In the genomic region with DNA sequence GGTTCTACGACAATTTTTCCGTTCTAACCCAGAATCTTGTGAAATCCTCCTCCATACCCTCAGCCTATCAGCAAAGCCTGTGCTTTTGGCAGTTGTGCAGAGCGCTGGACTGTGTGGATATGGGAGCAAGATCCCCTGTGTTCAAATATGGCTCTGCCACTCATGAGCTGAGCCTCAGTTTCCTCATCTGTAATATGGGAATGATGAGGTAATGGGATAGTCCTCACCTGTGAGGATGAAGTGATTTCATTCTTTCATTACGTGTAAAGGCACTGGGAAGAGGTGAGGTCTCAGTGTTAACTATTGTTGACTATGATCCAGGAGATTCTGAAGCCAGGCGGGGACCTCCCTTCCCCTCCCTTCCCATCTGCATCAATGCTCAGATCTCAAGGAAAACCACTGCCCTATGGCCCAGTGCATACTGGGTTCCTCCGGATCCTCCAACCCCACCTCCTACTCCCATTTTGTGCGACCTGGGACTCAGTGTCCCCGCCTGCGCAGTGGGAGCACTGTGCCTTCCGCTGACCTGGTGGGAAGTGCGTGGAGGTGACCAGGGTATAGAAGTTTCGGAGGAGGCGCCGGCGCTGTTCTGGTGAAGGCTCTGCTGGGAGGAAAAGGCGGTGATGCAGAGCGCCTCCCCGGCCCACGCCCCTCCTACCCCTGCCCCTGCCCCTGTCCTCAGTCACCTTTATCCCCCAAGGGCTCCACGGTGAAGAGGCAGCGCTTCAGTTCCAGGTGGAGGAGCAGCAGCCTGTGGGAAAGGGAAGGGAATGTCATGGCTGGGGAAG, we compare ENCODE assay signal across 10 cellular contexts. TPM values are rescaled to one million over a fixed set of nuclear protein-coding genes. Genes with fewer than 3 reads are reported as not detected.
DNase-seq lines count a peak whose midpoint lies in the region; ATAC-seq and TF ChIP-seq lines count a peak whose summit lies in the region.
"Had no signal": no experiment of that assay in that cellular context is flagged by ENCODE, and none has a peak within 500 bp of the region (broad histone marks: within the 10 kb centered on the region; RNA-seq: fewer than 3 reads in every experiment).

No MANE protein-coding gene starts in this region.

- TF ChIP-seq CTCF in OCI-LY7 (conservative IDR thresholded peaks at IDR 0.05; ENCODE audit: low read length) (no peak), epithelial cell of proximal tubule (conservative IDR thresholded peaks at IDR 0.05; ENCODE audit: low read depth, low read length) (no peak), prostate gland (IDR thresholded peaks at IDR 0.05) (no peak)

- peaks cover 2 to 27% (median 5%) of the 10 kb centered on the region in 3 donors for H3K36me3 Mint-ChIP-seq in CD8-positive, alpha-beta memory T cell

- intact Hi-C loops in OCI-LY7 (cut with micrococcal nuclease; ENCODE audit: unreplicated experiment) (no loop called here), prostate gland (cut with DNase I) (loop anchor here (2.0 kb wide), 1 partner anchor 41 kb away; a partner anchor contains a TSS)

- H3K4me1 ChIP-seq in CD8-positive, alpha-beta memory T cell (ENCODE audit: insufficient read depth, low read length) = peaks cover 18% of the 10 kb centered on the region
- H3K4me1 ChIP-seq in OCI-LY7 (ENCODE audit: insufficient read depth, low read length, poor library complexity, severe bottlenecking) (peaks cover 29% of the 10 kb centered on the region), prostate gland (replicated peaks) (peaks cover 6% of the 10 kb centered on the region)

- no peak overlapping the region for H3K4me3 ChIP-seq in CD8-positive, alpha-beta memory T cell (ENCODE audit: low read length)
- H3K4me3 ChIP-seq in OCI-LY7 (ENCODE audit: low read depth, low read length, poor library complexity, severe bottlenecking) = peak overlapping the region; percentile 61
- H3K4me3 ChIP-seq in epithelial cell of proximal tubule (ENCODE audit: low read depth, low read length) = peak overlapping the region; percentile 70
- H3K4me3 ChIP-seq in prostate gland = peak overlapping the region in 1 of 2 donors; percentile 48

- H3K4me1 Mint-ChIP-seq in CD8-positive, alpha-beta memory T cell = peaks cover 20 to 31% (median 22%) of the 10 kb centered on the region in 3 donors

- WGBS in prostate gland = 79% methylated on average over 21 of the region's 21 CpGs

- no peaks in the 10 kb centered on the region for H3K27me3 ChIP-seq in CD8-positive, alpha-beta memory T cell (ENCODE audit: insufficient read depth, low read length, poor library complexity, severe bottlenecking)
- H3K27me3 ChIP-seq in prostate gland (replicated peaks; ENCODE audit: insufficient read depth) = no peaks in the 10 kb centered on the region

- TF ChIP-seq POLR2A in prostate gland (IDR thresholded peaks at IDR 0.05) = no peak

- DNase-seq in CD8-positive, alpha-beta memory T cell = no peak
- no peak for DNase-seq in OCI-LY7 (ENCODE audit: low spot score)
- no peak for DNase-seq in epithelial cell of proximal tubule (ENCODE audit: low read depth)
- no peak for DNase-seq in prostate gland (ENCODE audit: low spot score)
- no peak for DNase-seq in glomerular visceral epithelial cell (ENCODE audit: extremely low spot score)
- DNase-seq in NCI-H774 (lab: John Stamatoyannopoulos, UW) = no peak
- DNase-seq: NCI-H524 had no signal

- no peaks in the 10 kb centered on the region for H3K79me2 ChIP-seq in OCI-LY7 (ENCODE audit: insufficient read depth, low read depth, low read length)

- peak overlapping the region; percentile 7 to 93 (median 64) for H3K27ac Mint-ChIP-seq in CD8-positive, alpha-beta memory T cell

- no peaks in the 10 kb centered on the region for H3K9me3 Mint-ChIP-seq in CD8-positive, alpha-beta memory T cell
- H3K9me3 Mint-ChIP-seq: activated naive CD4-positive, alpha-beta T cell treated with anti-CD3 and anti-CD28 coated beads, Interleukin-2, amount 50 U/mL, for 72 hours had no signal

- H3K36me3 ChIP-seq in CD8-positive, alpha-beta memory T cell (ENCODE audit: insufficient read depth, low read length) = peaks cover 5% of the 10 kb centered on the region
- peaks cover 43% of the 10 kb centered on the region for H3K36me3 ChIP-seq in OCI-LY7 (ENCODE audit: insufficient read depth, low read length)
- H3K36me3 ChIP-seq in prostate gland = no peaks in the 10 kb centered on the region

- CTCF ChIA-PET in CD8-positive, alpha-beta memory T cell (lab: Charles Lee) = interaction anchor here (1.3 kb wide), 1 partner anchor 10 kb away, joined by 3 read pairs; a partner anchor contains a TSS
- CTCF ChIA-PET in OCI-LY7 (lab: Charles Lee; ENCODE audit: unreplicated experiment) = no interaction called here

- peak overlapping the region; percentile 51 for H3K27ac ChIP-seq in CD8-positive, alpha-beta memory T cell (ENCODE audit: low read depth, low read length)
- H3K27ac ChIP-seq in OCI-LY7 (ENCODE audit: low read depth, low read length, poor library complexity, severe bottlenecking) = no peak overlapping the region
- peak overlapping the region; percentile 80 to 81 for H3K27ac ChIP-seq in prostate gland

- POLR2A ChIA-PET in CD8-positive, alpha-beta memory T cell (lab: Charles Lee) = interaction anchor here (0.6 kb wide), 1 partner anchor 40 kb away, joined by 3 read pairs; no protein-coding TSS in a partner anchor
- POLR2A ChIA-PET in OCI-LY7 (lab: Charles Lee) = no interaction called here

- H3K9me3 ChIP-seq in CD8-positive, alpha-beta memory T cell (ENCODE audit: low read length) = no peaks in the 10 kb centered on the region
- H3K9me3 ChIP-seq in OCI-LY7 (ENCODE audit: low read length) (no peaks in the 10 kb centered on the region), prostate gland (no peaks in the 10 kb centered on the region)

- no peak overlapping the region for H2AFZ ChIP-seq in OCI-LY7 (ENCODE audit: low read length)

- BruUV-seq in OCI-LY7 (replicated peaks; lab: Mats Ljungman, UMichigan) = no TSS peak

- no peaks in the 10 kb centered on the region for H3K9me2 ChIP-seq in OCI-LY7 (ENCODE audit: insufficient read depth, low read length)

- H3K4me2 ChIP-seq in OCI-LY7 (ENCODE audit: low read length) = peak overlapping the region; percentile 66; the same call in 1 of the 2 replicates

- H4K20me1 ChIP-seq in OCI-LY7 (ENCODE audit: insufficient read depth, low read length) = no peaks in the 10 kb centered on the region

- ATAC-seq in HG03159 (IDR thresholded peaks at IDR 0.05; ENCODE audit: unreplicated experiment) (no peak), HG03280 (IDR thresholded peaks at IDR 0.05; ENCODE audit: unreplicated experiment) (no peak)

- H3K4me3 Mint-ChIP-seq in CD8-positive, alpha-beta memory T cell = peak overlapping the region in 5 of 7 donors; percentile 42 to 90 (median 68)

- no peaks in the 10 kb centered on the region for H3K27me3 Mint-ChIP-seq in CD8-positive, alpha-beta memory T cell

RNA-seq across cellular contexts. Expression of a gene that starts 5.0 kb away (rescaled TPM):
- total RNA-seq in CD8-positive, alpha-beta memory T cell = 10 to 100 TPM; 26.1 to 30.1 TPM
- polyA plus RNA-seq in CD8-positive, alpha-beta memory T cell = 4.5 TPM
- 33.6 and 35.1 TPM in 2 replicates for total RNA-seq in OCI-LY7 (2014; rRNA removed; shearing (Covaris generic))
- 28.1 and 34.6 TPM in 2 replicates for total RNA-seq in OCI-LY7 (2022)
- 8.3 and 15.0 TPM in 2 replicates for total RNA-seq in epithelial cell of proximal tubule
- 10 to 100 TPM; 39.2 to 45.4 TPM for total RNA-seq in prostate gland

RNA-seq across cellular contexts. Expression of a gene that starts 10.0 kb away (rescaled TPM):
- 10 to 100 TPM; 42.3 to 47.2 TPM for total RNA-seq in CD8-positive, alpha-beta memory T cell
- 23.7 TPM for polyA plus RNA-seq in CD8-positive, alpha-beta memory T cell
- total RNA-seq in OCI-LY7 (2014; rRNA removed; shearing (Covaris generic)) = 73.5 and 85.1 TPM in 2 replicates
- total RNA-seq in OCI-LY7 (2022) (111 and 146 TPM in 2 replicates), epithelial cell of proximal tubule (30.4 and 34.8 TPM in 2 replicates), prostate gland (100 to 1,000 TPM in 1 of 2 donors, 10 to 100 TPM in 1; 38.4 to 173 TPM)

RNA-seq across cellular contexts. Expression of a gene that starts 41.3 kb away (rescaled TPM):
- total RNA-seq in CD8-positive, alpha-beta memory T cell = 10 to 100 TPM; 82.5 to 87.7 TPM
- 10.1 TPM for polyA plus RNA-seq in CD8-positive, alpha-beta memory T cell
- 29.7 and 47.4 TPM in 2 replicates for total RNA-seq in OCI-LY7 (2014; rRNA removed; shearing (Covaris generic))
- total RNA-seq in OCI-LY7 (2022) (46.9 and 50.4 TPM in 2 replicates), epithelial cell of proximal tubule (98.2 and 103 TPM in 2 replicates), prostate gland (100 to 1,000 TPM in 1 of 2 donors, 10 to 100 TPM in 1; 62.7 to 252 TPM)

RNA-seq across cellular contexts. Expression of a gene that starts 42.9 kb away (rescaled TPM):
- total RNA-seq in CD8-positive, alpha-beta memory T cell = 10 to 100 TPM; 91.9 to 93.7 TPM
- polyA plus RNA-seq in CD8-positive, alpha-beta memory T cell = 47.7 TPM
- total RNA-seq in OCI-LY7 (2014; rRNA removed; shearing (Covaris generic)) = 101 and 124 TPM in 2 replicates
- total RNA-seq in OCI-LY7 (2022) (105 and 114 TPM in 2 replicates), epithelial cell of proximal tubule (81.9 and 121 TPM in 2 replicates), prostate gland (100 to 1,000 TPM; 179 to 252 TPM)

RNA-seq across cellular contexts. Expression of a gene that starts 45.0 kb away (rescaled TPM):
- under 1 TPM; 0.42 to 0.79 TPM for total RNA-seq in CD8-positive, alpha-beta memory T cell
- not detected for polyA plus RNA-seq in CD8-positive, alpha-beta memory T cell
- total RNA-seq in OCI-LY7 (2014; rRNA removed; shearing (Covaris generic)) = not detected in 2 replicates
- total RNA-seq in OCI-LY7 (2022) (not detected in 2 replicates), epithelial cell of proximal tubule (not detected in 2 replicates), prostate gland (10 to 100 TPM in 1 of 2 donors, not detected in 1; 10.6 TPM)
